ENCODE assay signal across 8 cellular contexts in genomic region chr17:7685533-7686220, GRCh38. TPM values are rescaled to one million over a fixed set of nuclear protein-coding genes. Genes with fewer than 3 reads are reported as not detected.
DNase-seq lines count a peak whose midpoint lies in the region; ATAC-seq, FAIRE-seq and TF ChIP-seq lines count a peak whose summit lies in the region.

No MANE protein-coding gene starts in this region.

- peak; percentile 56 for ATAC-seq in GM18909 (IDR thresholded peaks at IDR 0.05; ENCODE audit: poor library complexity, unreplicated experiment)
- peak; percentile 54 for ATAC-seq in HG03280 (IDR thresholded peaks at IDR 0.05; ENCODE audit: unreplicated experiment)
- ATAC-seq in HepG2 = peak; percentile 74

- H3K79me2 ChIP-seq in HepG2 (ENCODE audit: insufficient read depth, low read length) = peaks cover 53% of the 10 kb centered on the region

- DNase-seq in AG09309 (ENCODE audit: low read depth) = peak; percentile 84
- peak; percentile 61 to 73 for DNase-seq in NCI-H524 (lab: John Stamatoyannopoulos, UW)
- peak; percentile 86 for DNase-seq in activated CD4-positive, alpha-beta T cell treated with anti-CD3 and anti-CD28 coated beads, Interleukin-2, amount 50 U/mL, for 1 hour
- DNase-seq in dedifferentiated amniotic fluid mesenchymal stem cell (ENCODE audit: extremely low spot score) = peak; percentile 90
- DNase-seq in HepG2 (ENCODE audit: low spot score) = peak; percentile 86
- DNase-seq in stimulated activated CD4-positive, alpha-beta T cell treated with anti-CD3 and anti-CD28 coated beads, Interleukin-2, amount 100 ng/mL, for 48 hours = peak; percentile 81 to 82

- no TSS peak for BruUV-seq in HepG2 (replicated peaks; lab: Mats Ljungman, UMichigan)

- peaks cover 33% of the 10 kb centered on the region for H3K4me1 ChIP-seq in HepG2 (ENCODE audit: insufficient read depth, low read length)

- TF ChIP-seq EP300 in HepG2 (IDR thresholded peaks at IDR 0.05; ENCODE audit: low read depth in 2 of 2, low read length in 2 of 2) (0 out of 4 replicates have a peak, but pooled peaks of 1 of the 2 experiments have one; percentile 21), HepG2 (CRISPR knock-in tag; IDR thresholded peaks at IDR 0.05; ENCODE audit: borderline replicate concordance) (no peak)

- H3K36me3 ChIP-seq in HepG2 (replicated peaks in 1 of 2; ENCODE audit: control insufficient read depth in 1 of 2, insufficient read depth in 2 of 2, low read length in 2 of 2) = no peaks in the 10 kb centered on the region; a peak in 1 of 5 replicates

- TF ChIP-seq POLR2A in HepG2 (IDR thresholded peaks at IDR 0.05; ENCODE audit: insufficient read depth in 1 of 2, low read depth in 2 of 2, low read length in 2 of 2) = peak; percentile 47 to 62; a peak in 3 of 4 replicates

- H3K9ac ChIP-seq in HepG2 (ENCODE audit: insufficient read depth, low read depth, low read length) = peak overlapping the region; percentile 97

- H3K4me3 ChIP-seq in AG09309 (ENCODE audit: control insufficient read depth, low read depth, low read length) = peak overlapping the region; percentile 79
- peak overlapping the region; percentile 93 to 98 (median 95) for H3K4me3 ChIP-seq in HepG2 (replicated peaks in 1 of 3; ENCODE audit: insufficient read depth in 1 of 3, low read depth in 2 of 3, low read length in 3 of 3)

- H3K27me3 ChIP-seq in HepG2 (ENCODE audit: control insufficient read depth in 1 of 2, insufficient read depth in 2 of 2, low read length in 2 of 2) = no peaks in the 10 kb centered on the region; a peak in 1 of 5 replicates

- FAIRE-seq in HepG2 (lab: Jason Lieb, UNC) = peak; percentile 51

- H3K27ac ChIP-seq in HepG2 (ENCODE audit: extremely low read length, insufficient read depth, low read length) = peak overlapping the region; percentile 95

- H2AFZ ChIP-seq in HepG2 (ENCODE audit: low read length) = no peak overlapping the region

- intact Hi-C loops in HepG2 (cut with micrococcal nuclease; ENCODE audit: unreplicated experiment) = loop anchor here (5.0 kb wide), 2 partner anchors 53 to 113 kb away; partner anchors contain the start of gene SHBG

- CTCF ChIA-PET in HepG2 (lab: Yijun Ruan, JAX; ENCODE audit: low intra/inter-chr PET ratio, low total read pairs) = no interaction called here

- POLR2A ChIA-PET in HepG2 (lab: Yijun Ruan, JAX) = interaction anchor here (0.7 to 5.5 kb wide), 29 partner anchors 13 to 1350 kb away, joined by 3 to 89 read pairs (median 7); partner anchors contain the start of genes ATP1B2, BORCS6, CD68 and CYB5D1

- no peaks in the 10 kb centered on the region; the same call in 1 of the 2 replicates for H4K20me1 ChIP-seq in HepG2 (ENCODE audit: insufficient read depth, low read length)

- TF ChIP-seq CTCF in AG09309 (IDR thresholded peaks at IDR 0.05; ENCODE audit: control insufficient read depth, insufficient read depth, low read depth, low read length, missing control alignments) = no peak
- no peak for TF ChIP-seq CTCF in HepG2 (CRISPR knock-in tag; IDR thresholded peaks at IDR 0.05)

- 0 out of 2 replicates have a peak, but pooled peaks have one; percentile 9 for TF ChIP-seq RAD21 in HepG2 (CRISPR knock-in tag; IDR thresholded peaks at IDR 0.05)

- WGBS in HepG2 (ENCODE audit: low lambda C conversion rate) = 3% methylated on average over 36 of the region's 44 CpGs

- in situ Hi-C loops in HepG2 (cut with HindIII; ENCODE audit: extremely low pct_ligation_motif_present, low pct_unique_long_range_greater_than_20kb) = loop anchor here (5.0 kb wide), 2 partner anchors 53 to 98 kb away; partner anchors contain the start of gene SHBG

- H3K4me2 ChIP-seq in HepG2 (ENCODE audit: low read depth, low read length) = peak overlapping the region; percentile 76

- no peaks in the 10 kb centered on the region for H3K9me3 ChIP-seq in HepG2 (ENCODE audit: low read length)

RNA-seq across cellular contexts. Expression of gene TP53, which starts 1.6 kb away (rescaled TPM):
- total RNA-seq in HepG2 (2016; rRNA removed; fragmentation: Illumina TruSeq; extraction: Trizol) = 29.9 and 35.0 TPM in 2 replicates
- total RNA-seq in HepG2 (2016; cell fraction: cytosol; rRNA removed; fragmentation: Illumina TruSeq; extraction: Trizol; ENCODE audit: low read depth) = 7.4 and 8.1 TPM in 2 replicates
- total RNA-seq in HepG2 (2016; cell fraction: insoluble cytoplasmic fraction; rRNA removed; fragmentation: Illumina TruSeq; extraction: Trizol) = 30.5 and 32.0 TPM in 2 replicates
- total RNA-seq in HepG2 (2016; cell fraction: membrane; rRNA removed; fragmentation: Illumina TruSeq; extraction: Trizol) = 23.8 and 26.1 TPM in 2 replicates
- 19.9 and 21.8 TPM in 2 replicates for total RNA-seq in HepG2 (2016; cell fraction: nucleus; rRNA removed; fragmentation: Illumina TruSeq; extraction: Trizol)
- 17.1 and 19.8 TPM in 2 replicates for polyA plus RNA-seq in HepG2 (2011; rRNA removed)
- 14.9 and 15.3 TPM in 2 replicates for polyA plus RNA-seq in HepG2 (2011; cell fraction: cytosol; rRNA removed)
- 24.8 and 25.1 TPM in 2 replicates for polyA plus RNA-seq in HepG2 (2011; cell fraction: nucleus; rRNA removed)
- 23.2 and 32.7 TPM in 2 replicates for polyA plus RNA-seq in HepG2 (2012)
- polyA plus RNA-seq in HepG2 (2016; cell fraction: cytosol; fragmentation: Illumina TruSeq; extraction: Trizol; ENCODE audit: low read depth) = 4.3 and 5.3 TPM in 2 replicates
- 40.7 and 45.0 TPM in 2 replicates for polyA plus RNA-seq in HepG2 (2016; cell fraction: insoluble cytoplasmic fraction; fragmentation: Illumina TruSeq; extraction: Trizol; ENCODE audit: low read depth)
- polyA plus RNA-seq in HepG2 (2016; cell fraction: membrane; fragmentation: Illumina TruSeq; extraction: Trizol; ENCODE audit: low read depth) = 13.3 and 15.8 TPM in 2 replicates
- polyA plus RNA-seq in HepG2 (2016; cell fraction: nucleus; fragmentation: Illumina TruSeq; extraction: Trizol; ENCODE audit: insufficient read depth, low read depth) = 36.9 and 39.3 TPM in 2 replicates
- 22.4 and 24.9 TPM in 2 replicates for polyA minus RNA-seq in HepG2 (2011; rRNA and poly(A)+ RNA removed; ENCODE audit: low replicate concordance)
- 18.2 and 23.9 TPM in 2 replicates for polyA minus RNA-seq in HepG2 (2011; cell fraction: cytosol; rRNA and poly(A)+ RNA removed)
- 13.0 and 14.8 TPM in 2 replicates for polyA minus RNA-seq in HepG2 (2011; cell fraction: nucleus; rRNA and poly(A)+ RNA removed)

RNA-seq across cellular contexts. Expression of gene WRAP53, which starts 2.6 kb away (rescaled TPM):
- 18.1 and 19.5 TPM in 2 replicates for total RNA-seq in HepG2 (2016; rRNA removed; fragmentation: Illumina TruSeq; extraction: Trizol)
- 8.6 and 9.4 TPM in 2 replicates for total RNA-seq in HepG2 (2016; cell fraction: cytosol; rRNA removed; fragmentation: Illumina TruSeq; extraction: Trizol; ENCODE audit: low read depth)
- total RNA-seq in HepG2 (2016; cell fraction: insoluble cytoplasmic fraction; rRNA removed; fragmentation: Illumina TruSeq; extraction: Trizol) = 17.9 and 22.2 TPM in 2 replicates
- total RNA-seq in HepG2 (2016; cell fraction: membrane; rRNA removed; fragmentation: Illumina TruSeq; extraction: Trizol) = 8.1 and 11.5 TPM in 2 replicates
- 12.1 and 15.8 TPM in 2 replicates for total RNA-seq in HepG2 (2016; cell fraction: nucleus; rRNA removed; fragmentation: Illumina TruSeq; extraction: Trizol)
- 7.0 and 7.2 TPM in 2 replicates for polyA plus RNA-seq in HepG2 (2011; rRNA removed)
- polyA plus RNA-seq in HepG2 (2011; cell fraction: cytosol; rRNA removed) = 4.4 and 7.1 TPM in 2 replicates
- 11.7 and 15.9 TPM in 2 replicates for polyA plus RNA-seq in HepG2 (2011; cell fraction: nucleus; rRNA removed)
- 5.6 and 6.3 TPM in 2 replicates for polyA plus RNA-seq in HepG2 (2012)
- 7.7 and 8.3 TPM in 2 replicates for polyA plus RNA-seq in HepG2 (2016; cell fraction: cytosol; fragmentation: Illumina TruSeq; extraction: Trizol; ENCODE audit: low read depth)
- polyA plus RNA-seq in HepG2 (2016; cell fraction: insoluble cytoplasmic fraction; fragmentation: Illumina TruSeq; extraction: Trizol; ENCODE audit: low read depth) = 16.8 and 21.2 TPM in 2 replicates
- 8.3 and 11.4 TPM in 2 replicates for polyA plus RNA-seq in HepG2 (2016; cell fraction: membrane; fragmentation: Illumina TruSeq; extraction: Trizol; ENCODE audit: low read depth)
- 20.5 and 21.7 TPM in 2 replicates for polyA plus RNA-seq in HepG2 (2016; cell fraction: nucleus; fragmentation: Illumina TruSeq; extraction: Trizol; ENCODE audit: insufficient read depth, low read depth)
- 11.5 and 30.5 TPM in 2 replicates for polyA minus RNA-seq in HepG2 (2011; rRNA and poly(A)+ RNA removed; ENCODE audit: low replicate concordance)
- 4.7 and 5.5 TPM in 2 replicates for polyA minus RNA-seq in HepG2 (2011; cell fraction: cytosol; rRNA and poly(A)+ RNA removed)
- 6.0 and 6.4 TPM in 2 replicates for polyA minus RNA-seq in HepG2 (2011; cell fraction: nucleus; rRNA and poly(A)+ RNA removed)

RNA-seq across cellular contexts. Expression of gene EFNB3, which starts 19.3 kb away (rescaled TPM):
- total RNA-seq in HepG2 (2016; rRNA removed; fragmentation: Illumina TruSeq; extraction: Trizol) = 0.07 TPM in 1 of 2 replicates, not detected in the other
- not detected in 2 replicates for total RNA-seq in HepG2 (2016; cell fraction: cytosol; rRNA removed; fragmentation: Illumina TruSeq; extraction: Trizol; ENCODE audit: low read depth)
- not detected in 2 replicates for total RNA-seq in HepG2 (2016; cell fraction: insoluble cytoplasmic fraction; rRNA removed; fragmentation: Illumina TruSeq; extraction: Trizol)
- 0.06 and 0.14 TPM in 2 replicates for total RNA-seq in HepG2 (2016; cell fraction: membrane; rRNA removed; fragmentation: Illumina TruSeq; extraction: Trizol)
- not detected in 2 replicates for total RNA-seq in HepG2 (2016; cell fraction: nucleus; rRNA removed; fragmentation: Illumina TruSeq; extraction: Trizol)
- polyA plus RNA-seq in HepG2 (2011; rRNA removed) = 0.18 and 0.25 TPM in 2 replicates
- 0.24 and 0.29 TPM in 2 replicates for polyA plus RNA-seq in HepG2 (2011; cell fraction: cytosol; rRNA removed)
- polyA plus RNA-seq in HepG2 (2011; cell fraction: nucleus; rRNA removed) = 0.27 and 0.40 TPM in 2 replicates
- 0.12 and 0.17 TPM in 2 replicates for polyA plus RNA-seq in HepG2 (2012)
- polyA plus RNA-seq in HepG2 (2016; cell fraction: cytosol; fragmentation: Illumina TruSeq; extraction: Trizol; ENCODE audit: low read depth) = 0.03 TPM in 1 of 2 replicates, not detected in the other
- polyA plus RNA-seq in HepG2 (2016; cell fraction: insoluble cytoplasmic fraction; fragmentation: Illumina TruSeq; extraction: Trizol; ENCODE audit: low read depth) = 0.13 and 0.14 TPM in 2 replicates
- 0.07 TPM in 1 of 2 replicates, not detected in the other for polyA plus RNA-seq in HepG2 (2016; cell fraction: membrane; fragmentation: Illumina TruSeq; extraction: Trizol; ENCODE audit: low read depth)
- 0.14 and 0.19 TPM in 2 replicates for polyA plus RNA-seq in HepG2 (2016; cell fraction: nucleus; fragmentation: Illumina TruSeq; extraction: Trizol; ENCODE audit: insufficient read depth, low read depth)
- polyA minus RNA-seq in HepG2 (2011; rRNA and poly(A)+ RNA removed; ENCODE audit: low replicate concordance) = 0.18 and 0.21 TPM in 2 replicates
- 0.20 and 0.26 TPM in 2 replicates for polyA minus RNA-seq in HepG2 (2011; cell fraction: cytosol; rRNA and poly(A)+ RNA removed)
- not detected in 2 replicates for polyA minus RNA-seq in HepG2 (2011; cell fraction: nucleus; rRNA and poly(A)+ RNA removed)

RNA-seq across cellular contexts. Expression of gene DNAH2, which starts 31.9 kb away (rescaled TPM):
- not detected in 2 replicates for total RNA-seq in HepG2 (2016; rRNA removed; fragmentation: Illumina TruSeq; extraction: Trizol)
- total RNA-seq in HepG2 (2016; cell fraction: cytosol; rRNA removed; fragmentation: Illumina TruSeq; extraction: Trizol; ENCODE audit: low read depth) = not detected in 2 replicates
- under 0.01 TPM in 1 of 2 replicates, not detected in the other for total RNA-seq in HepG2 (2016; cell fraction: insoluble cytoplasmic fraction; rRNA removed; fragmentation: Illumina TruSeq; extraction: Trizol)
- total RNA-seq in HepG2 (2016; cell fraction: membrane; rRNA removed; fragmentation: Illumina TruSeq; extraction: Trizol) = not detected in 2 replicates
- not detected in 2 replicates for total RNA-seq in HepG2 (2016; cell fraction: nucleus; rRNA removed; fragmentation: Illumina TruSeq; extraction: Trizol)
- not detected in 2 replicates for polyA plus RNA-seq in HepG2 (2011; rRNA removed)
- polyA plus RNA-seq in HepG2 (2011; cell fraction: cytosol; rRNA removed) = under 0.01 and 0.01 TPM in 2 replicates
- 0.03 and 0.05 TPM in 2 replicates for polyA plus RNA-seq in HepG2 (2011; cell fraction: nucleus; rRNA removed)
- polyA plus RNA-seq in HepG2 (2012) = 0.01 and 0.04 TPM in 2 replicates
- not detected in 2 replicates for polyA plus RNA-seq in HepG2 (2016; cell fraction: cytosol; fragmentation: Illumina TruSeq; extraction: Trizol; ENCODE audit: low read depth)
- polyA plus RNA-seq in HepG2 (2016; cell fraction: insoluble cytoplasmic fraction; fragmentation: Illumina TruSeq; extraction: Trizol; ENCODE audit: low read depth) = not detected in 2 replicates
- polyA plus RNA-seq in HepG2 (2016; cell fraction: membrane; fragmentation: Illumina TruSeq; extraction: Trizol; ENCODE audit: low read depth) = not detected in 2 replicates
- not detected in 2 replicates for polyA plus RNA-seq in HepG2 (2016; cell fraction: nucleus; fragmentation: Illumina TruSeq; extraction: Trizol; ENCODE audit: insufficient read depth, low read depth)
- polyA minus RNA-seq in HepG2 (2011; rRNA and poly(A)+ RNA removed; ENCODE audit: low replicate concordance) = 5.1 TPM in 1 of 2 replicates, not detected in the other
- not detected in 2 replicates for polyA minus RNA-seq in HepG2 (2011; cell fraction: cytosol; rRNA and poly(A)+ RNA removed)
- under 0.01 TPM in 1 of 2 replicates, not detected in the other for polyA minus RNA-seq in HepG2 (2011; cell fraction: nucleus; rRNA and poly(A)+ RNA removed)

RNA-seq across cellular contexts. Expression of gene ATP1B2, which starts 35.0 kb away (rescaled TPM):
- not detected in 2 replicates for total RNA-seq in HepG2 (2016; rRNA removed; fragmentation: Illumina TruSeq; extraction: Trizol)
- total RNA-seq in HepG2 (2016; cell fraction: cytosol; rRNA removed; fragmentation: Illumina TruSeq; extraction: Trizol; ENCODE audit: low read depth) = not detected in 2 replicates
- total RNA-seq in HepG2 (2016; cell fraction: insoluble cytoplasmic fraction; rRNA removed; fragmentation: Illumina TruSeq; extraction: Trizol) = not detected in 2 replicates
- total RNA-seq in HepG2 (2016; cell fraction: membrane; rRNA removed; fragmentation: Illumina TruSeq; extraction: Trizol) = not detected in 2 replicates
- not detected in 2 replicates for total RNA-seq in HepG2 (2016; cell fraction: nucleus; rRNA removed; fragmentation: Illumina TruSeq; extraction: Trizol)
- 0.04 TPM in 1 of 2 replicates, not detected in the other for polyA plus RNA-seq in HepG2 (2011; rRNA removed)
- polyA plus RNA-seq in HepG2 (2011; cell fraction: cytosol; rRNA removed) = 0.03 TPM in 1 of 2 replicates, not detected in the other
- not detected in 2 replicates for polyA plus RNA-seq in HepG2 (2011; cell fraction: nucleus; rRNA removed)
- 0.12 and 0.25 TPM in 2 replicates for polyA plus RNA-seq in HepG2 (2012)
- polyA plus RNA-seq in HepG2 (2016; cell fraction: cytosol; fragmentation: Illumina TruSeq; extraction: Trizol; ENCODE audit: low read depth) = not detected in 2 replicates
- 0.51 TPM in 1 of 2 replicates, not detected in the other for polyA plus RNA-seq in HepG2 (2016; cell fraction: insoluble cytoplasmic fraction; fragmentation: Illumina TruSeq; extraction: Trizol; ENCODE audit: low read depth)
- not detected in 2 replicates for polyA plus RNA-seq in HepG2 (2016; cell fraction: membrane; fragmentation: Illumina TruSeq; extraction: Trizol; ENCODE audit: low read depth)
- 0.19 TPM in 1 of 2 replicates, not detected in the other for polyA plus RNA-seq in HepG2 (2016; cell fraction: nucleus; fragmentation: Illumina TruSeq; extraction: Trizol; ENCODE audit: insufficient read depth, low read depth)
- polyA minus RNA-seq in HepG2 (2011; rRNA and poly(A)+ RNA removed; ENCODE audit: low replicate concordance) = not detected in 2 replicates
- polyA minus RNA-seq in HepG2 (2011; cell fraction: cytosol; rRNA and poly(A)+ RNA removed) = not detected in 2 replicates
- not detected in 2 replicates for polyA minus RNA-seq in HepG2 (2011; cell fraction: nucleus; rRNA and poly(A)+ RNA removed)

Comparison
In these comparisons a context has a peak if more than half of its experiments do, and no peak if none do; other contexts are left out.
1. Peak in every context shown above with its lines: DNase-seq, ATAC-seq, H3K4me3 ChIP-seq and H3K27ac ChIP-seq.